1 cellular context compared by ENCODE assay signal in the genomic region with DNA sequence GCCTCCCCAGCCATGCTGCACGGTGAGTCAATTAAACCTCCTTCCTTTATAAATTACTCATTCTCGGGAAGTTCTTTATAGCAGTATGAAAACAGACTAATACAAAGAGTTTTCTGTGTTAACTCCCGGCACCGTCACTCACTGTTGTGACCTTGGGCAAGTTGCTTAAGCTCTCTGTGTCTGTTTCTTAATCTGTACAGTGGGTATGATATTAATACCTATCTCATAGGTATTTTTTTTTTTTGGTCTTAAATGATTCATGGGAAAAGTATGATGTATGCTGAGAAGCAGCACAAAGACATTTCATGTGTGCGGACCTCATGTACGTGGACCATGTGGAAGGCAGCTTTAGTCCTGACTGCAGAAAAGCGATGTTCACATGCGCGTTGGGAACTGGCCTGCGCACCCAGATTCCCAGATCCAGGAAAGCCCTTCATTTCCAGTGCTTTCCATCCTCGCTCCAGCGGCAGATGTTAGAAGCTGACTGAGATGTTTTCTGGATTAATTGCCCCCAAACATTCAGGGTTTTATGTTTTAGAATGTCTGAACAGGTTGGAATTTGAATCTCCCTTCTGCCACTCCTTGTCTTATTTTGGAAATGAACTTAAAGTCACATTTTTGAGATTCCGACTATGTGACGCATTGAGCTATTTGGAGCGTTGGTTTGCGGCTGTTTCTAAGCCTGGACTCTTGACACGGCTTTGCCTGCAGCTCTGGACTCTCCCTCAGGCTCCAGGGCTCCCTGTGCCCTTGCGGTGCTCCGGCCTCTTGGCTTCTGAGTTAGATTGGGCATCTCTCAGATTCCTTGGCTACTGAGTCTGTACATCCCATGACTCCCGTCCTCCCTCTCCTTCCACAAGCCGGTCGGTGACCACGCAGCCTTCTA.
TF ChIP-seq lines count a peak whose summit lies in the region.

No MANE protein-coding gene starts in this region.

TF ChIP-seq in H1, 55 proteins besides CTCF, POLR2A, EP300 and RAD21:
- TF ChIP-seq CEBPB (IDR thresholded peaks at IDR 0.05; ENCODE audit: low read depth, low read length) (no peak), RBBP5 (IDR thresholded peaks at IDR 0.05; ENCODE audit: borderline replicate concordance, low read depth, low read length) (no peak), SP4 (IDR thresholded peaks at IDR 0.05; ENCODE audit: low read length) (no peak)
TF ChIP-seq in H1: peak in this region for 0.
